In genomic region chr2:25988134-25988533, GRCh38 we compare ENCODE assay signal across 1 cellular context.
TF ChIP-seq lines count a peak whose summit lies in the region.

No MANE protein-coding gene starts in this region.

TF ChIP-seq in HepG2, 621 proteins besides CTCF, POLR2A, EP300 and RAD21:
- TF ChIP-seq HNF4A (CRISPR knock-in tag; IDR thresholded peaks at IDR 0.05) (no peak), HOMEZ (CRISPR knock-in tag; IDR thresholded peaks at IDR 0.05; ENCODE audit: low read depth) (no peak), LCORL (IDR thresholded peaks at IDR 0.05) (no peak), LCORL (CRISPR knock-in tag; IDR thresholded peaks at IDR 0.05) (no peak), MNT (IDR thresholded peaks at IDR 0.05) (peak; percentile 16; the same call in 1 of the 2 replicates), ZMYM2 (CRISPR knock-in tag; IDR thresholded peaks at IDR 0.05) (0 out of 2 replicates have a peak, but pooled peaks have one; percentile 18), NR2F6 (IDR thresholded peaks at IDR 0.05) (no peak), NR2F6 (CRISPR knock-in tag; IDR thresholded peaks at IDR 0.05) (0 out of 2 replicates have a peak, but pooled peaks have one; percentile 29), CBX5 (CRISPR knock-in tag; IDR thresholded peaks at IDR 0.05; ENCODE audit: borderline replicate concordance) (no peak), NR2F1 (CRISPR knock-in tag; IDR thresholded peaks at IDR 0.05) (peak; percentile 9 to 72; a peak in 2 of 4 replicates), ZNF460 (CRISPR knock-in tag; IDR thresholded peaks at IDR 0.05; ENCODE audit: borderline replicate concordance) (peak; percentile 82; the same call in 1 of the 2 replicates), ZNF761 (CRISPR knock-in tag; conservative IDR thresholded peaks at IDR 0.05) (no peak)
